21 cellular contexts compared by ENCODE assay signal in the genomic region with DNA sequence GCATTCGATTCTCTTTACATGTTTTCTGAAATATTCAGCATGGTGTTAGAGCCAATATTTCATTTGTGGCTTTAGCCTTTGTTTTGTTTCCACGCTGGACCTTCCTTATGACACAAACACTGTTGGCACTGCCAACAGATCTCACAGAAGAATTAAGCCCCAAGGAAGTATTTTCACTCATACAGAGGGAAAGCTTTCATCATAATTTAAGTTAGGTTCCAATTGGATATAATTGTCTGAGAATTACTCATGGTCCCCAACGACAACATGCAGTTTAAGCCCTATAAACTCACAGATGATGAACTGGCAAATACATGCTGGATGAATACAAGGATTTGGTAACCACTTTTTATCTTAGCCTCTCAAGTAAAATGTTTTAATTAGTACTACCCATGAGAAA.
DNase-seq lines count a peak whose midpoint lies in the region; ATAC-seq and TF ChIP-seq lines count a peak whose summit lies in the region.
"Had no signal": no experiment of that assay in that cellular context is flagged by ENCODE, and none has a peak within 500 bp of the region (broad histone marks: within the 10 kb centered on the region; RNA-seq: fewer than 3 reads in every experiment).

No MANE protein-coding gene starts in this region.

- DNase-seq in A172 (ENCODE audit: low spot score) (peak; percentile 14), coronary artery (ENCODE audit: low spot score) (no peak), myocyte (ENCODE audit: low read depth) (peak; percentile 40), neural progenitor cell (ENCODE audit: low spot score) (no peak)
- no peak for DNase-seq in stimulated activated CD4-positive, alpha-beta T cell treated with anti-CD3 and anti-CD28 coated beads, Interleukin-15, amount 100 ng/mL, for 24 hours
- no peak for DNase-seq in naive thymus-derived CD8-positive, alpha-beta T cell
- DNase-seq: activated CD4-positive, alpha-beta T cell treated with anti-CD3 and anti-CD28 coated beads for 48 hours; activated gamma-delta T cell; activated naive CD8-positive, alpha-beta T cell treated with anti-CD3 and anti-CD28 coated beads, Interleukin-2, amount 10 ng/mL, durations not matched to agents 7 days and 5 days; activated T-cell treated with anti-CD3 and anti-CD28 coated beads, Interleukin-2, amount 50 U/mL, for 24 hours; heart right ventricle; NCI-H1694; NCI-H510A; PC-3; SHP77; stimulated activated naive CD4-positive, alpha-beta T cell treated with Interleukin-2 at 50 U/mL for 16 hours; uterus had no signal

- H3K4me3 Mint-ChIP-seq in naive thymus-derived CD8-positive, alpha-beta T cell, result no peak overlapping the region
- H3K4me3 Mint-ChIP-seq in neural progenitor cell, result no peak overlapping the region
- H3K4me3 Mint-ChIP-seq: activated naive CD8-positive, alpha-beta T cell treated with anti-CD3 and anti-CD28 coated beads, Interleukin-2, amount 10 ng/mL, durations not matched to agents 7 days and 5 days; activated T-cell treated with anti-CD3 and anti-CD28 coated beads, Interleukin-2, amount 50 U/mL, for 24 hours had no signal

- no peaks in the 10 kb centered on the region for H3K27me3 ChIP-seq in BLaER1
- no peaks in the 10 kb centered on the region for H3K27me3 ChIP-seq in neural progenitor cell
- H3K27me3 ChIP-seq: heart right ventricle, uterus had no signal

- H3K36me3 Mint-ChIP-seq in naive thymus-derived CD8-positive, alpha-beta T cell, result no peaks in the 10 kb centered on the region
- H3K36me3 Mint-ChIP-seq in neural progenitor cell, result peaks cover 4% of the 10 kb centered on the region
- H3K36me3 Mint-ChIP-seq: activated naive CD8-positive, alpha-beta T cell treated with anti-CD3 and anti-CD28 coated beads, Interleukin-2, amount 10 ng/mL, durations not matched to agents 7 days and 5 days had no signal

- peaks cover 97% of the 10 kb centered on the region for H3K4me1 ChIP-seq in BLaER1
- H3K4me1 ChIP-seq in neural progenitor cell, result peaks cover 14% of the 10 kb centered on the region
- H3K4me1 ChIP-seq: uterus had no signal

- H3K9me3 Mint-ChIP-seq in naive thymus-derived CD8-positive, alpha-beta T cell, result no peaks in the 10 kb centered on the region
- H3K9me3 Mint-ChIP-seq in neural progenitor cell, result no peaks in the 10 kb centered on the region
- H3K9me3 Mint-ChIP-seq: activated naive CD8-positive, alpha-beta T cell treated with anti-CD3 and anti-CD28 coated beads, Interleukin-2, amount 10 ng/mL, durations not matched to agents 7 days and 5 days; activated T-cell treated with anti-CD3 and anti-CD28 coated beads, Interleukin-2, amount 50 U/mL, for 24 hours had no signal

- ATAC-seq in HG02610 (IDR thresholded peaks at IDR 0.05; ENCODE audit: unreplicated experiment), result no peak
- ATAC-seq in naive thymus-derived CD8-positive, alpha-beta T cell, result no peak
- ATAC-seq: PC-3 had no signal

- H3K4me1 Mint-ChIP-seq in naive thymus-derived CD8-positive, alpha-beta T cell, result no peaks in the 10 kb centered on the region
- H3K4me1 Mint-ChIP-seq in neural progenitor cell, result peaks cover 43% of the 10 kb centered on the region
- H3K4me1 Mint-ChIP-seq: activated naive CD8-positive, alpha-beta T cell treated with anti-CD3 and anti-CD28 coated beads, Interleukin-2, amount 10 ng/mL, durations not matched to agents 7 days and 5 days had no signal

- H3K27me3 Mint-ChIP-seq in naive thymus-derived CD8-positive, alpha-beta T cell, result peaks cover 0 to 2% (median 0%) of the 10 kb centered on the region in 5 donors
- no peaks in the 10 kb centered on the region for H3K27me3 Mint-ChIP-seq in neural progenitor cell (ENCODE audit: insufficient read depth, low read depth)

- peaks cover 5% of the 10 kb centered on the region for H3F3A ChIP-seq in neural progenitor cell (ENCODE audit: low read depth)

- H4K20me1 ChIP-seq in BLaER1, result peaks cover 100% of the 10 kb centered on the region
- no peaks in the 10 kb centered on the region for H4K20me1 ChIP-seq in neural progenitor cell (ENCODE audit: low read depth)

- H3K27ac ChIP-seq in BLaER1, result peak overlapping the region; percentile 38; the same call in 1 of the 2 replicates
- H3K27ac ChIP-seq in coronary artery, result peak overlapping the region; percentile 19 to 56
- no peak overlapping the region for H3K27ac ChIP-seq in neural progenitor cell
- H3K27ac ChIP-seq: heart right ventricle, thoracic aorta, uterus, VCaP had no signal

- H3K4me2 ChIP-seq in BLaER1 (peak overlapping the region; percentile 17), neural progenitor cell (no peak overlapping the region)

- H3K9ac ChIP-seq in BLaER1 (no peak overlapping the region), neural progenitor cell (no peak overlapping the region)

- H3K4me3 ChIP-seq in BLaER1, result no peak overlapping the region
- no peak overlapping the region for H3K4me3 ChIP-seq in coronary artery
- no peak overlapping the region for H3K4me3 ChIP-seq in neural progenitor cell
- H3K4me3 ChIP-seq: heart right ventricle, thoracic aorta, uterus had no signal

- POLR2A ChIA-PET in naive thymus-derived CD8-positive, alpha-beta T cell (lab: Charles Lee), result no interaction called here

- no peak for TF ChIP-seq CTCF in coronary artery (IDR thresholded peaks at IDR 0.05)
- no peak for TF ChIP-seq CTCF in neural progenitor cell (IDR thresholded peaks at IDR 0.05)

- no peaks in the 10 kb centered on the region for H3K79me2 ChIP-seq in neural progenitor cell (ENCODE audit: low read depth)

- H3K27ac Mint-ChIP-seq in naive thymus-derived CD8-positive, alpha-beta T cell, result no peak overlapping the region
- no peak overlapping the region for H3K27ac Mint-ChIP-seq in neural progenitor cell
- H3K27ac Mint-ChIP-seq: activated naive CD8-positive, alpha-beta T cell treated with anti-CD3 and anti-CD28 coated beads, Interleukin-2, amount 10 ng/mL, durations not matched to agents 7 days and 5 days; activated T-cell treated with anti-CD3 and anti-CD28 coated beads, Interleukin-2, amount 50 U/mL, for 24 hours had no signal

- no peaks in the 10 kb centered on the region for H3K9me3 ChIP-seq in BLaER1
- H3K9me3 ChIP-seq in neural progenitor cell (ENCODE audit: low read depth), result no peaks in the 10 kb centered on the region
- H3K9me3 ChIP-seq: heart right ventricle, thoracic aorta, uterus had no signal

- no peak overlapping the region for H2AFZ ChIP-seq in neural progenitor cell (replicated peaks)

- H3K36me3 ChIP-seq in BLaER1, result peaks cover 99% of the 10 kb centered on the region
- no peaks in the 10 kb centered on the region for H3K36me3 ChIP-seq in neural progenitor cell
- H3K36me3 ChIP-seq: thoracic aorta, uterus had no signal

Comparison
In these comparisons a context has a peak if more than half of its experiments do, and no peak if none do; other contexts are left out.
1. DNase-seq: peak in A172 (single experiment) and myocyte (single experiment); none in coronary artery (single experiment), stimulated activated CD4-positive, alpha-beta T cell treated with anti-CD3 and anti-CD28 coated beads, Interleukin-15, amount 100 ng/mL, for 24 hours (single experiment), naive thymus-derived CD8-positive, alpha-beta T cell (0 of 10) and neural progenitor cell (single experiment).